In genomic region chr2:26818972-26819371, GRCh38 we compare ENCODE assay signal across 37 cellular contexts. TPM values are rescaled to one million over a fixed set of nuclear protein-coding genes. Genes with fewer than 3 reads are reported as not detected.
"Had no signal": no experiment of that assay in that cellular context is flagged by ENCODE, and none has a peak within 500 bp of the region (broad histone marks: within the 10 kb centered on the region; RNA-seq: fewer than 3 reads in every experiment).

No MANE protein-coding gene starts in this region.

- H3K36me3 ChIP-seq: adrenal gland, esophagus squamous epithelium, gastroesophageal sphincter, heart right ventricle, WERI-Rb-1 had no signal

- H3K9me3 ChIP-seq: adrenal gland, body of pancreas, esophagus squamous epithelium, gastroesophageal sphincter, heart right ventricle had no signal

- DNase-seq: activated B cell treated with CpG ODN at 0.5 μM for 24 hours; activated CD4-positive, alpha-beta T cell treated with anti-CD3 and anti-CD28 coated beads for 48 hours; activated CD4-positive, alpha-beta T cell treated with anti-CD3 and anti-CD28 coated beads, Interleukin-2, amount 50 U/mL, for 1 hour; activated CD4-positive, alpha-beta T cell treated with anti-CD3 and anti-CD28 coated beads, Interleukin-2, amount 50 U/mL, for 48 hours; activated CD8-positive, alpha-beta memory T cell treated with anti-CD3 and anti-CD28 coated beads for 24 hours; activated CD8-positive, alpha-beta T cell treated with anti-CD3 and anti-CD28 coated beads for 36 hours; activated effector memory CD4-positive, alpha-beta T cell treated with anti-CD3 and anti-CD28 coated beads, Interleukin-2, amount 50 U/mL, for 16 hours; activated naive CD4-positive, alpha-beta T cell treated with anti-CD3 and anti-CD28 coated beads for 36 hours; activated naive CD8-positive, alpha-beta T cell treated with anti-CD3 and anti-CD28 coated beads for 36 hours; activated naive CD8-positive, alpha-beta T cell treated with anti-CD3 and anti-CD28 coated beads, Interleukin-2, amount 50 U/mL, for 24 hours; activated T-cell treated with anti-CD3 and anti-CD28 coated beads, Interleukin-2, amount 50 U/mL, for 48 hours; adrenal gland; amygdala; aorta; body of pancreas; cortex of kidney; dermis blood vessel endothelial cell; effector CD4-positive, alpha-beta T cell; effector memory CD8-positive, alpha-beta T cell; esophagus squamous epithelium; foreskin melanocyte; heart right ventricle; T-helper 17 cell; T1000; WERI-Rb-1 had no signal

- H3K27ac ChIP-seq: adrenal gland, body of pancreas, epithelial cell of prostate, esophagus squamous epithelium, gastroesophageal sphincter, heart right ventricle, WERI-Rb-1 had no signal

- H3K27ac Mint-ChIP-seq: activated B cell treated with CpG ODN at 0.5 μM for 24 hours; activated CD8-positive, alpha-beta T cell treated with anti-CD3 and anti-CD28 coated beads for 36 hours; activated naive CD4-positive, alpha-beta T cell treated with anti-CD3 and anti-CD28 coated beads for 36 hours; activated naive CD4-positive, alpha-beta T cell treated with anti-CD3 and anti-CD28 coated beads, Interleukin-2, amount 50 U/mL, for 24 hours; activated naive CD8-positive, alpha-beta T cell treated with anti-CD3 and anti-CD28 coated beads for 36 hours; activated naive CD8-positive, alpha-beta T cell treated with anti-CD3 and anti-CD28 coated beads, Interleukin-2, amount 50 U/mL, for 24 hours; activated T-helper 1 cell treated with anti-CD3 and anti-CD28 coated beads, Interleukin-12 subunit alpha, Interleukin-12 subunit beta, Interleukin-2, Interleukin-4 antibody, amounts not matched to agents 30 ng/mL and 10 ng/mL and 1 ng/mL, durations not matched to agents 14 hours and 24 hours and 36 hours; activated T-helper 2 cell treated with anti-CD3 and anti-CD28 coated beads, Interferon-gamma antibody, Interleukin-2, Interleukin-4, amounts not matched to agents 10 μg/mL and 5 μg/mL and 100 μg/mL, durations not matched to agents 14 hours and 24 hours and 36 hours; effector memory CD8-positive, alpha-beta T cell; T-helper 17 cell; T-helper 2 cell treated with Interferon-gamma antibody and Interleukin-4, amounts not matched to agents 5 μg/mL and 100 μg/mL, for 36 hours had no signal

- H3K36me3 Mint-ChIP-seq: activated naive CD4-positive, alpha-beta T cell treated with anti-CD3 and anti-CD28 coated beads, Interleukin-2, amount 50 U/mL, for 24 hours had no signal

- H3K9me3 Mint-ChIP-seq: activated B cell treated with CpG ODN at 0.5 μM for 24 hours; activated CD8-positive, alpha-beta T cell treated with anti-CD3 and anti-CD28 coated beads for 36 hours; activated naive CD4-positive, alpha-beta T cell treated with anti-CD3 and anti-CD28 coated beads for 36 hours; activated naive CD4-positive, alpha-beta T cell treated with anti-CD3 and anti-CD28 coated beads, Interleukin-2, amount 50 U/mL, for 24 hours; activated naive CD8-positive, alpha-beta T cell treated with anti-CD3 and anti-CD28 coated beads for 36 hours; activated naive CD8-positive, alpha-beta T cell treated with anti-CD3 and anti-CD28 coated beads, Interleukin-2, amount 50 U/mL, for 24 hours; activated T-helper 1 cell treated with anti-CD3 and anti-CD28 coated beads, Interleukin-12 subunit alpha, Interleukin-12 subunit beta, Interleukin-2, Interleukin-4 antibody, amounts not matched to agents 30 ng/mL and 10 ng/mL and 1 ng/mL, durations not matched to agents 14 hours and 24 hours and 36 hours; activated T-helper 2 cell treated with anti-CD3 and anti-CD28 coated beads, Interferon-gamma antibody, Interleukin-2, Interleukin-4, amounts not matched to agents 10 μg/mL and 5 μg/mL and 100 μg/mL, durations not matched to agents 14 hours and 24 hours and 36 hours; effector memory CD8-positive, alpha-beta T cell; T-helper 2 cell treated with Interferon-gamma antibody and Interleukin-4, amounts not matched to agents 5 μg/mL and 100 μg/mL, for 36 hours had no signal

- H3K4me3 Mint-ChIP-seq: activated B cell treated with CpG ODN at 0.5 μM for 24 hours; activated CD8-positive, alpha-beta T cell treated with anti-CD3 and anti-CD28 coated beads for 36 hours; activated naive CD4-positive, alpha-beta T cell treated with anti-CD3 and anti-CD28 coated beads for 36 hours; activated naive CD4-positive, alpha-beta T cell treated with anti-CD3 and anti-CD28 coated beads, Interleukin-2, amount 50 U/mL, for 24 hours; activated naive CD8-positive, alpha-beta T cell treated with anti-CD3 and anti-CD28 coated beads for 36 hours; activated naive CD8-positive, alpha-beta T cell treated with anti-CD3 and anti-CD28 coated beads, Interleukin-2, amount 50 U/mL, for 24 hours; activated T-helper 1 cell treated with anti-CD3 and anti-CD28 coated beads, Interleukin-12 subunit alpha, Interleukin-12 subunit beta, Interleukin-2, Interleukin-4 antibody, amounts not matched to agents 30 ng/mL and 10 ng/mL and 1 ng/mL, durations not matched to agents 14 hours and 24 hours and 36 hours; effector memory CD8-positive, alpha-beta T cell; T-helper 17 cell; T-helper 2 cell treated with Interferon-gamma antibody and Interleukin-4, amounts not matched to agents 5 μg/mL and 100 μg/mL, for 36 hours had no signal

- ATAC-seq: activated CD4-positive, CD25-positive, alpha-beta regulatory T cell treated with anti-CD3 and anti-CD28 coated beads, Interleukin-2, amount 50 U/mL, for 24 hours; activated CD8-positive, alpha-beta T cell treated with anti-CD3 and anti-CD28 coated beads for 36 hours; activated naive CD8-positive, alpha-beta T cell treated with anti-CD3 and anti-CD28 coated beads, Interleukin-2, amount 50 U/mL, for 24 hours; body of pancreas; effector memory CD8-positive, alpha-beta T cell; gastroesophageal sphincter; heart right ventricle; T-helper 17 cell had no signal

- H3K27me3 ChIP-seq: body of pancreas had no signal

- H3K4me3 ChIP-seq: adrenal gland, body of pancreas, esophagus squamous epithelium, gastroesophageal sphincter, heart right ventricle had no signal

- H3K4me1 Mint-ChIP-seq: activated B cell treated with CpG ODN at 0.5 μM for 24 hours; activated naive CD4-positive, alpha-beta T cell treated with anti-CD3 and anti-CD28 coated beads, Interleukin-2, amount 50 U/mL, for 24 hours had no signal

- H3K4me1 ChIP-seq: adrenal gland, body of pancreas, esophagus squamous epithelium, gastroesophageal sphincter, heart right ventricle had no signal

RNA-seq across cellular contexts. Expression of gene DPYSL5, which starts 29.0 kb away (rescaled TPM):
- total RNA-seq: activated B cell treated with CpG ODN at 0.5 μM for 24 hours; activated CD8-positive, alpha-beta T cell treated with anti-CD3 and anti-CD28 coated beads for 36 hours; activated naive CD8-positive, alpha-beta T cell treated with anti-CD3 and anti-CD28 coated beads for 36 hours; activated T-helper 2 cell treated with anti-CD3 and anti-CD28 coated beads, Interferon-gamma antibody, Interleukin-2, Interleukin-4, amounts not matched to agents 10 μg/mL and 5 μg/mL and 100 μg/mL, durations not matched to agents 14 hours and 24 hours and 36 hours; aorta; body of pancreas; dermis blood vessel endothelial cell; endothelial cell of umbilical vein; esophagus squamous epithelium; fibroblast of lung; fibroblast of villous mesenchyme; glomerular endothelial cell; T-helper 17 cell had no signal
- polyA plus RNA-seq: aorta, endothelial cell of umbilical vein, esophagus, fibroblast of lung had no signal

RNA-seq across cellular contexts. Expression of gene CENPA, which starts 33.1 kb away (rescaled TPM):
- total RNA-seq: body of pancreas, gastroesophageal sphincter had no signal
- polyA plus RNA-seq: aorta had no signal
